In genomic region chr17:3683054-3683511, GRCh38 we compare ENCODE assay signal across 9 cellular contexts. TPM values are rescaled to one million over a fixed set of nuclear protein-coding genes. Genes with fewer than 3 reads are reported as not detected.
DNase-seq lines count a peak whose midpoint lies in the region; ATAC-seq and TF ChIP-seq lines count a peak whose summit lies in the region.
"Had no signal": no experiment of that assay in that cellular context is flagged by ENCODE, and none has a peak within 500 bp of the region (broad histone marks: within the 10 kb centered on the region; RNA-seq: fewer than 3 reads in every experiment).

No MANE protein-coding gene starts in this region.

- CTCF ChIA-PET in activated CD4-positive, alpha-beta T cell treated with anti-CD3 and anti-CD28 coated beads for 36 hours (lab: Charles Lee), result interaction anchor here (0.6 to 1.9 kb wide), 15 partner anchors 13 to 225 kb away, joined by 3 to 22 read pairs (median 3); partner anchors contain the start of genes HASPIN, NCBP3 and P2RX5
- CTCF ChIA-PET in naive thymus-derived CD4-positive, alpha-beta T cell (lab: Charles Lee), result interaction anchor here (0.6 to 1.4 kb wide), 8 partner anchors 12 to 144 kb away, joined by 3 to 7 read pairs (median 3); no protein-coding TSS in a partner anchor

- H3K36me3 Mint-ChIP-seq in activated CD4-positive, alpha-beta T cell treated with anti-CD3 and anti-CD28 coated beads for 36 hours (ENCODE audit: low read depth), result peaks cover 8% of the 10 kb centered on the region
- peaks cover 0 to 22% (median 0%) of the 10 kb centered on the region in 5 donors for H3K36me3 Mint-ChIP-seq in naive thymus-derived CD4-positive, alpha-beta T cell

- no peaks in the 10 kb centered on the region for H3K9me3 ChIP-seq in naive thymus-derived CD4-positive, alpha-beta T cell (ENCODE audit: control insufficient read depth in 2 of 3, low read length in 3 of 3)
- H3K9me3 ChIP-seq in vagina, result no peaks in the 10 kb centered on the region
- H3K9me3 ChIP-seq: BLaER1 treated with 17β-estradiol and CSF1 and Interleukin-3, amounts not matched to agents 10 nM and 100 nM had no signal

- H3K4me1 Mint-ChIP-seq in activated CD4-positive, alpha-beta T cell treated with anti-CD3 and anti-CD28 coated beads for 36 hours, result peaks cover 10% of the 10 kb centered on the region
- H3K4me1 Mint-ChIP-seq in naive thymus-derived CD4-positive, alpha-beta T cell, result peaks cover 0 to 25% (median 6%) of the 10 kb centered on the region in 7 donors

- H3K36me3 ChIP-seq in naive thymus-derived CD4-positive, alpha-beta T cell (ENCODE audit: control insufficient read depth in 2 of 3, insufficient read depth in 3 of 3, low read length in 3 of 3), result peaks cover 0 to 19% (median 0%) of the 10 kb centered on the region in 3 experiments
- H3K36me3 ChIP-seq in vagina, result no peaks in the 10 kb centered on the region

- no peak overlapping the region for H3K4me3 ChIP-seq in dorsolateral prefrontal cortex
- H3K4me3 ChIP-seq in naive thymus-derived CD4-positive, alpha-beta T cell (ENCODE audit: low read length), result no peak overlapping the region
- H3K4me3 ChIP-seq in vagina, result no peak overlapping the region
- H3K4me3 ChIP-seq: BLaER1 treated with 17β-estradiol and CSF1 and Interleukin-3, amounts not matched to agents 10 nM and 100 nM had no signal

- no peaks in the 10 kb centered on the region for H3K27me3 Mint-ChIP-seq in activated CD4-positive, alpha-beta T cell treated with anti-CD3 and anti-CD28 coated beads for 36 hours
- H3K27me3 Mint-ChIP-seq in naive thymus-derived CD4-positive, alpha-beta T cell, result no peaks in the 10 kb centered on the region

- in situ Hi-C loops in KBM-7 (cut with MboI; ENCODE audit: low pct_unique_long_range_greater_than_20kb, low sequenced_read_pairs), result no loop called here

- no peaks in the 10 kb centered on the region for H3K9me3 Mint-ChIP-seq in activated CD4-positive, alpha-beta T cell treated with anti-CD3 and anti-CD28 coated beads for 36 hours (ENCODE audit: low read depth)
- H3K9me3 Mint-ChIP-seq in naive thymus-derived CD4-positive, alpha-beta T cell, result no peaks in the 10 kb centered on the region

- POLR2A ChIA-PET in activated CD4-positive, alpha-beta T cell treated with anti-CD3 and anti-CD28 coated beads for 36 hours (lab: Charles Lee), result no interaction called here
- POLR2A ChIA-PET in naive thymus-derived CD4-positive, alpha-beta T cell (lab: Charles Lee), result interaction anchor here (0.5 to 1.8 kb wide), 2 partner anchors 11 to 40 kb away, joined by 3 to 7 read pairs; partner anchors contain the start of gene HASPIN

- TF ChIP-seq CTCF in dorsolateral prefrontal cortex (IDR thresholded peaks at IDR 0.05 in 54 of 56, conservative IDR thresholded peaks at IDR 0.05 in 2 of 56; ENCODE audit: low read depth in 1 of 56, partially characterized antibody in 56 of 56) (peak; percentile 25 to 84 (median 71)), vagina (IDR thresholded peaks at IDR 0.05) (peak; percentile 49 to 78 (median 62))

- no peak overlapping the region for H3K4me3 Mint-ChIP-seq in activated CD4-positive, alpha-beta T cell treated with anti-CD3 and anti-CD28 coated beads for 36 hours
- H3K4me3 Mint-ChIP-seq in naive thymus-derived CD4-positive, alpha-beta T cell, result no peak overlapping the region

- H3K27me3 ChIP-seq in dorsolateral prefrontal cortex (peaks cover 0 to 14% (median 0%) of the 10 kb centered on the region in 45 donors), vagina (no peaks in the 10 kb centered on the region)
- no peaks in the 10 kb centered on the region for H3K27me3 ChIP-seq in naive thymus-derived CD4-positive, alpha-beta T cell (ENCODE audit: control insufficient read depth in 2 of 2, insufficient read depth in 2 of 2, low read length in 2 of 2)

- peak; percentile 7 for DNase-seq in NCI-H1105 treated with DMSO at 0.1 percent for 48 hours (lab: John Stamatoyannopoulos, UW)
- DNase-seq in NCI-H1105 (lab: John Stamatoyannopoulos, UW), result no peak
- peak; percentile 70 for DNase-seq in KBM-7
- DNase-seq in activated CD4-positive, alpha-beta T cell treated with anti-CD3 and anti-CD28 coated beads for 36 hours, result peak; percentile 76
- no peak for DNase-seq in dorsolateral prefrontal cortex
- peak in 7 of 9 donors; percentile 39 to 67 (median 52) for DNase-seq in naive thymus-derived CD4-positive, alpha-beta T cell
- no peak for DNase-seq in vagina (ENCODE audit: extremely low spot score in 2 of 2)
- no peak for DNase-seq in LoVo (ENCODE audit: low spot score)

- no peak for TF ChIP-seq POLR2A in vagina (IDR thresholded peaks at IDR 0.05)

- no peak overlapping the region for H3K27ac ChIP-seq in dorsolateral prefrontal cortex
- H3K27ac ChIP-seq in naive thymus-derived CD4-positive, alpha-beta T cell (ENCODE audit: low read depth, low read length), result no peak overlapping the region
- no peak overlapping the region for H3K27ac ChIP-seq in vagina
- H3K27ac ChIP-seq: BLaER1 treated with 17β-estradiol and CSF1 and Interleukin-3, amounts not matched to agents 10 nM and 100 nM had no signal

- ATAC-seq in activated CD4-positive, alpha-beta T cell treated with anti-CD3 and anti-CD28 coated beads for 36 hours, result peak; percentile 96
- peak; percentile 96 for ATAC-seq in naive thymus-derived CD4-positive, alpha-beta T cell

- peaks cover 4 to 7% of the 10 kb centered on the region in 2 donors for H3K4me1 ChIP-seq in naive thymus-derived CD4-positive, alpha-beta T cell (ENCODE audit: control insufficient read depth in 2 of 2, insufficient read depth in 2 of 2, low read length in 2 of 2)
- no peaks in the 10 kb centered on the region for H3K4me1 ChIP-seq in vagina

- intact Hi-C loops in activated CD4-positive, alpha-beta T cell treated with anti-CD3 and anti-CD28 coated beads for 36 hours (cut with DNase I, micrococcal nuclease), result loop anchor here (2.0 kb wide), 4 partner anchors 28 to 144 kb away; partner anchors contain the start of gene HASPIN (in 2 of the 2)
- intact Hi-C loops in dorsolateral prefrontal cortex (cut with DNase I) (no loop called here), vagina (cut with DNase I) (no loop called here)
- intact Hi-C loops in naive thymus-derived CD4-positive, alpha-beta T cell (cut with micrococcal nuclease), result loop anchor here (2.0 kb wide), 4 partner anchors 28 to 144 kb away; partner anchors contain the start of gene HASPIN (in 2 of the 2)

- H3K27ac Mint-ChIP-seq in activated CD4-positive, alpha-beta T cell treated with anti-CD3 and anti-CD28 coated beads for 36 hours, result peak overlapping the region; percentile 39
- peak overlapping the region in 2 of 9 donors; percentile 9 to 65 for H3K27ac Mint-ChIP-seq in naive thymus-derived CD4-positive, alpha-beta T cell

RNA-seq across cellular contexts. Expression of gene P2RX5, which starts 12.9 kb away (rescaled TPM):
- 10 to 100 TPM; 69.7 to 77.5 TPM for total RNA-seq in activated CD4-positive, alpha-beta T cell treated with anti-CD3 and anti-CD28 coated beads for 36 hours
- total RNA-seq in dorsolateral prefrontal cortex (10 to 100 TPM in 114 of 120 experiments, 1 to 10 TPM in 6; 3.8 to 27.6 (median 16.9) TPM), vagina (1.7 TPM)
- total RNA-seq in naive thymus-derived CD4-positive, alpha-beta T cell, result 10 to 100 TPM; 10.7 to 94.5 (median 24.6) TPM
- polyA plus RNA-seq in naive thymus-derived CD4-positive, alpha-beta T cell, result 10 to 100 TPM; 12.3 to 18.2 TPM

RNA-seq across cellular contexts. Expression of gene EMC6, which starts 14.5 kb away (rescaled TPM):
- 10 to 100 TPM; 43.6 to 44.3 TPM for total RNA-seq in activated CD4-positive, alpha-beta T cell treated with anti-CD3 and anti-CD28 coated beads for 36 hours
- total RNA-seq in dorsolateral prefrontal cortex (10 to 100 TPM; 13.3 to 35.5 (median 25.3) TPM), vagina (18.9 TPM)
- 10 to 100 TPM; 23.1 to 39.0 (median 31.2) TPM for total RNA-seq in naive thymus-derived CD4-positive, alpha-beta T cell
- polyA plus RNA-seq in naive thymus-derived CD4-positive, alpha-beta T cell, result 100 to 1,000 TPM in 1 of 2 donors, 10 to 100 TPM in 1; 76.4 to 133 TPM

RNA-seq across cellular contexts. Expression of gene TAX1BP3, which starts 14.7 kb away (rescaled TPM):
- 10 to 100 TPM; 12.0 to 14.6 TPM for total RNA-seq in activated CD4-positive, alpha-beta T cell treated with anti-CD3 and anti-CD28 coated beads for 36 hours
- 10 to 100 TPM; 19.0 to 75.8 (median 38.4) TPM for total RNA-seq in dorsolateral prefrontal cortex
- total RNA-seq in naive thymus-derived CD4-positive, alpha-beta T cell, result 10 to 100 TPM; 10.5 to 28.4 (median 11.7) TPM
- 10 to 100 TPM; 25.5 to 34.0 TPM for polyA plus RNA-seq in naive thymus-derived CD4-positive, alpha-beta T cell
- total RNA-seq in vagina, result 78.1 TPM

RNA-seq across cellular contexts. Expression of gene HASPIN, which starts 40.6 kb away (rescaled TPM):
- total RNA-seq in activated CD4-positive, alpha-beta T cell treated with anti-CD3 and anti-CD28 coated beads for 36 hours, result 10 to 100 TPM; 21.0 to 25.2 TPM
- total RNA-seq in dorsolateral prefrontal cortex (under 1 TPM in 26 of 120 experiments, not detected in 94; 0.13 to 0.31 (median 0.18) TPM), vagina (0.74 TPM)
- 10 to 100 TPM in 1 of 5 experiments, under 1 TPM in 4; 0.32 to 18.5 (median 0.35) TPM for total RNA-seq in naive thymus-derived CD4-positive, alpha-beta T cell
- under 1 TPM in 1 of 2 donors, not detected in 1; 0.28 TPM for polyA plus RNA-seq in naive thymus-derived CD4-positive, alpha-beta T cell

RNA-seq across cellular contexts. Expression of gene CTNS, which starts 46.5 kb away (rescaled TPM):
- total RNA-seq in activated CD4-positive, alpha-beta T cell treated with anti-CD3 and anti-CD28 coated beads for 36 hours, result 10 to 100 TPM; 10.1 to 11.1 TPM
- 10 to 100 TPM in 47 of 120 experiments, 1 to 10 TPM in 73; 5.0 to 16.5 (median 9.6) TPM for total RNA-seq in dorsolateral prefrontal cortex
- total RNA-seq in naive thymus-derived CD4-positive, alpha-beta T cell, result 10 to 100 TPM in 2 of 5 experiments, 1 to 10 TPM in 3; 4.7 to 15.2 (median 8.8) TPM
- 10 to 100 TPM in 1 of 2 donors, 1 to 10 TPM in 1; 8.1 to 12.9 TPM for polyA plus RNA-seq in naive thymus-derived CD4-positive, alpha-beta T cell
- total RNA-seq in vagina, result 35.6 TPM

Comparison
In these comparisons a context has a peak if more than half of its experiments do, and no peak if none do; other contexts are left out.
1. DNase-seq: peak in NCI-H1105 treated with DMSO at 0.1 percent for 48 hours (single experiment), KBM-7 (single experiment), activated CD4-positive, alpha-beta T cell treated with anti-CD3 and anti-CD28 coated beads for 36 hours (single experiment) and naive thymus-derived CD4-positive, alpha-beta T cell (7 of 9); none in NCI-H1105 (single experiment), dorsolateral prefrontal cortex (0 of 10), vagina (0 of 2) and LoVo (single experiment).
2. intact Hi-C loops: an anchor here in activated CD4-positive, alpha-beta T cell treated with anti-CD3 and anti-CD28 coated beads for 36 hours (2.0 kb wide) and naive thymus-derived CD4-positive, alpha-beta T cell (2.0 kb wide); none called in dorsolateral prefrontal cortex and vagina.